8 cellular contexts compared by ENCODE assay signal in the genomic region with DNA sequence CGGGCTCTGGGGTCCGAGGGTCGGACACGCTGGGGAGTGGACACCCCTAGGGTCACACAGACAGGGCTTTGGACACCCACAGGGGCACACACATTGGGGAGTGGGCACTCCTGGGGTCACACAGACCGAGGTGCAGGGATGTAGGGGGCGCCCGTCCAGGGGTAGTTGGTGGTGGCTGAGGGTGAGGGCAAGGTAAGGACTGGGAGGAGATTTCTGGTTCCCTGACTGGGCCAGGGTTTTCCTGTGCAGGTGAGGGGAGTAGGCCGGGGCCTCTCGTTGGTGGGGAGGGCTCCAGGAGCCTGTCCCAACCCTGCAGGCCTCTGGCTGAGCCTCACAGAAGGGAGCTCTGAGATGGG. TPM values are rescaled to one million over a fixed set of nuclear protein-coding genes. Genes with fewer than 3 reads are reported as not detected.
A peak's percentile ranks its signal among the peaks of the same experiment; 100 is the strongest.
DNase-seq lines count a peak whose midpoint lies in the region; ATAC-seq and TF ChIP-seq lines count a peak whose summit lies in the region.

No MANE protein-coding gene starts in this region.

- H3K27me3 ChIP-seq in AG04450 (ENCODE audit: control insufficient read depth, insufficient read depth, low read length) (no peaks in the 10 kb centered on the region), H7 (ENCODE audit: control insufficient read depth, insufficient read depth, low read length) (no peaks in the 10 kb centered on the region), kidney epithelial cell (ENCODE audit: control insufficient read depth, insufficient read depth, low read length) (no peaks in the 10 kb centered on the region), thoracic aorta (replicated peaks; ENCODE audit: insufficient read depth) (no peaks in the 10 kb centered on the region)

- H3K36me3 Mint-ChIP-seq in activated T-helper 1 cell treated with anti-CD3 and anti-CD28 coated beads, Interleukin-12 subunit alpha, Interleukin-12 subunit beta, Interleukin-2, Interleukin-4 antibody, amounts not matched to agents 30 ng/mL and 10 ng/mL and 1 ng/mL, durations not matched to agents 14 hours and 24 hours and 36 hours (ENCODE audit: low read depth) = peaks cover 4% of the 10 kb centered on the region

- no peaks in the 10 kb centered on the region for H3K9me3 Mint-ChIP-seq in activated T-helper 1 cell treated with anti-CD3 and anti-CD28 coated beads, Interleukin-12 subunit alpha, Interleukin-12 subunit beta, Interleukin-2, Interleukin-4 antibody, amounts not matched to agents 30 ng/mL and 10 ng/mL and 1 ng/mL, durations not matched to agents 14 hours and 24 hours and 36 hours

- H3K4me3 Mint-ChIP-seq in activated T-helper 1 cell treated with anti-CD3 and anti-CD28 coated beads, Interleukin-12 subunit alpha, Interleukin-12 subunit beta, Interleukin-2, Interleukin-4 antibody, amounts not matched to agents 30 ng/mL and 10 ng/mL and 1 ng/mL, durations not matched to agents 14 hours and 24 hours and 36 hours = peak overlapping the region; percentile 90

- H3K36me3 ChIP-seq in H7 (replicated peaks; ENCODE audit: control insufficient read depth, insufficient read depth, low read length) (no peaks in the 10 kb centered on the region), kidney epithelial cell (ENCODE audit: control insufficient read depth, insufficient read depth, low read length) (no peaks in the 10 kb centered on the region), thoracic aorta (no peaks in the 10 kb centered on the region)

- no peak for DNase-seq in AG04450 (ENCODE audit: low read depth, low spot score)
- DNase-seq in H7 = peak; percentile 70
- DNase-seq in activated T-helper 1 cell treated with anti-CD3 and anti-CD28 coated beads, Interleukin-12 subunit alpha, Interleukin-12 subunit beta, Interleukin-2, Interleukin-4 antibody, amounts not matched to agents 30 ng/mL and 10 ng/mL and 1 ng/mL, durations not matched to agents 14 hours and 24 hours and 36 hours (ENCODE audit: low spot score) = peak; percentile 2
- DNase-seq in kidney epithelial cell (ENCODE audit: low read depth) = no peak
- no peak for DNase-seq in thoracic aorta (ENCODE audit: low spot score)
- DNase-seq in hepatic stellate cell (ENCODE audit: low spot score) = no peak

- H3K4me3 ChIP-seq in AG04450 (ENCODE audit: low read depth, low read length) = peak overlapping the region; percentile 59
- peak overlapping the region; percentile 67 for H3K4me3 ChIP-seq in H7 (ENCODE audit: insufficient read depth, low read depth, low read length)
- H3K4me3 ChIP-seq in kidney epithelial cell (ENCODE audit: low read depth, low read length) = peak overlapping the region; percentile 45
- H3K4me3 ChIP-seq in thoracic aorta = peak overlapping the region; percentile 76

- H3K9me3 ChIP-seq in AG04450 (ENCODE audit: control insufficient read depth, insufficient read depth, low read length) = no peaks in the 10 kb centered on the region
- no peaks in the 10 kb centered on the region for H3K9me3 ChIP-seq in thoracic aorta

- H3K27me3 Mint-ChIP-seq in activated T-helper 1 cell treated with anti-CD3 and anti-CD28 coated beads, Interleukin-12 subunit alpha, Interleukin-12 subunit beta, Interleukin-2, Interleukin-4 antibody, amounts not matched to agents 30 ng/mL and 10 ng/mL and 1 ng/mL, durations not matched to agents 14 hours and 24 hours and 36 hours (ENCODE audit: insufficient read depth) = no peaks in the 10 kb centered on the region

- intact Hi-C loops in activated T-helper 1 cell treated with anti-CD3 and anti-CD28 coated beads, Interleukin-12 subunit alpha, Interleukin-12 subunit beta, Interleukin-2, Interleukin-4 antibody, amounts not matched to agents 30 ng/mL and 10 ng/mL and 1 ng/mL, durations not matched to agents 14 hours and 24 hours and 36 hours (cut with micrococcal nuclease) = loop anchor here (1.0 to 5.0 kb wide), 10 partner anchors 21 to 504 kb away; a partner anchor contains a TSS

- no peaks in the 10 kb centered on the region for H3K4me1 ChIP-seq in thoracic aorta (ENCODE audit: control insufficient read depth in 1 of 2, low read depth in 2 of 2)

- POLR2A ChIA-PET in AG04450 (lab: Yijun Ruan, JAX) = interaction anchor here (0.6 kb wide), 1 partner anchor 573 kb away, joined by 3 read pairs; no protein-coding TSS in a partner anchor

- H3K27ac ChIP-seq in AG04450 (ENCODE audit: low read depth, low read length) (no peak overlapping the region), thoracic aorta (peak overlapping the region in 1 of 2 donors; percentile 41)

- peak overlapping the region; percentile 87 for H3K27ac Mint-ChIP-seq in activated T-helper 1 cell treated with anti-CD3 and anti-CD28 coated beads, Interleukin-12 subunit alpha, Interleukin-12 subunit beta, Interleukin-2, Interleukin-4 antibody, amounts not matched to agents 30 ng/mL and 10 ng/mL and 1 ng/mL, durations not matched to agents 14 hours and 24 hours and 36 hours

- no peak for ATAC-seq in thoracic aorta (ENCODE audit: insufficient number of reproducible peaks, low FRiP score, low read depth)
- no peak for ATAC-seq in HG02840 (IDR thresholded peaks at IDR 0.05; ENCODE audit: low FRiP score, unreplicated experiment)
- ATAC-seq in HG02678 (IDR thresholded peaks at IDR 0.05; ENCODE audit: unreplicated experiment) = no peak

- H3K4me1 Mint-ChIP-seq in activated T-helper 1 cell treated with anti-CD3 and anti-CD28 coated beads, Interleukin-12 subunit alpha, Interleukin-12 subunit beta, Interleukin-2, Interleukin-4 antibody, amounts not matched to agents 30 ng/mL and 10 ng/mL and 1 ng/mL, durations not matched to agents 14 hours and 24 hours and 36 hours (ENCODE audit: low read depth) = no peaks in the 10 kb centered on the region

- CTCF ChIA-PET in AG04450 (lab: Charles Lee) = no interaction called here

- TF ChIP-seq CTCF in AG04450 (IDR thresholded peaks at IDR 0.05; ENCODE audit: low read depth, low read length) = no peak
- TF ChIP-seq CTCF in kidney epithelial cell (IDR thresholded peaks at IDR 0.05; ENCODE audit: insufficient read depth, low read length, poor library complexity, severe bottlenecking) = no peak
- TF ChIP-seq CTCF in thoracic aorta (IDR thresholded peaks at IDR 0.05) = no peak

RNA-seq across cellular contexts. Expression of a gene that starts 21.9 kb away (rescaled TPM):
- polyA plus RNA-seq in AG04450 (2011; rRNA removed) = 78.4 and 96.1 TPM in 2 replicates
- polyA minus RNA-seq in AG04450 (2011; rRNA and poly(A)+ RNA removed) = 59.5 and 106 TPM in 2 replicates
- 28.5 and 33.6 TPM in 2 replicates for total RNA-seq in H7 (2014; rRNA removed; shearing (Covaris generic))
- 49.1 and 53.0 TPM in 2 replicates for total RNA-seq in activated T-helper 1 cell treated with anti-CD3 and anti-CD28 coated beads, Interleukin-12 subunit alpha, Interleukin-12 subunit beta, Interleukin-2, Interleukin-4 antibody, amounts not matched to agents 30 ng/mL and 10 ng/mL and 1 ng/mL, durations not matched to agents 14 hours and 24 hours and 36 hours
- total RNA-seq in kidney epithelial cell = 115 and 117 TPM in 2 replicates
- 100 to 1,000 TPM in 1 of 2 donors, 10 to 100 TPM in 1; 90.2 to 108 TPM for total RNA-seq in thoracic aorta

RNA-seq across cellular contexts. Expression of a gene that starts 21.9 kb away (rescaled TPM):
- polyA plus RNA-seq in AG04450 (2011; rRNA removed) = 20.3 and 21.9 TPM in 2 replicates
- 10.6 and 15.0 TPM in 2 replicates for polyA minus RNA-seq in AG04450 (2011; rRNA and poly(A)+ RNA removed)
- 24.4 and 31.4 TPM in 2 replicates for total RNA-seq in H7 (2014; rRNA removed; shearing (Covaris generic))
- 26.6 and 28.1 TPM in 2 replicates for total RNA-seq in activated T-helper 1 cell treated with anti-CD3 and anti-CD28 coated beads, Interleukin-12 subunit alpha, Interleukin-12 subunit beta, Interleukin-2, Interleukin-4 antibody, amounts not matched to agents 30 ng/mL and 10 ng/mL and 1 ng/mL, durations not matched to agents 14 hours and 24 hours and 36 hours
- total RNA-seq in kidney epithelial cell (26.4 and 35.0 TPM in 2 replicates), thoracic aorta (10 to 100 TPM; 22.2 to 23.3 TPM)

RNA-seq across cellular contexts. Expression of a gene that starts 27.8 kb away (rescaled TPM):
- polyA plus RNA-seq in AG04450 (2011; rRNA removed) = 27.6 and 41.2 TPM in 2 replicates
- 25.3 and 29.3 TPM in 2 replicates for polyA minus RNA-seq in AG04450 (2011; rRNA and poly(A)+ RNA removed)
- total RNA-seq in H7 (2014; rRNA removed; shearing (Covaris generic)) = 6.3 and 6.7 TPM in 2 replicates
- 14.9 and 15.4 TPM in 2 replicates for total RNA-seq in activated T-helper 1 cell treated with anti-CD3 and anti-CD28 coated beads, Interleukin-12 subunit alpha, Interleukin-12 subunit beta, Interleukin-2, Interleukin-4 antibody, amounts not matched to agents 30 ng/mL and 10 ng/mL and 1 ng/mL, durations not matched to agents 14 hours and 24 hours and 36 hours
- total RNA-seq in kidney epithelial cell = 16.8 and 18.1 TPM in 2 replicates
- 10 to 100 TPM; 24.0 to 25.7 TPM for total RNA-seq in thoracic aorta

RNA-seq across cellular contexts. Expression of a gene that starts 42.8 kb away (rescaled TPM):
- polyA plus RNA-seq in AG04450 (2011; rRNA removed) = 0.83 and 1.0 TPM in 2 replicates
- polyA minus RNA-seq in AG04450 (2011; rRNA and poly(A)+ RNA removed) = 1.00 and 1.1 TPM in 2 replicates
- total RNA-seq in H7 (2014; rRNA removed; shearing (Covaris generic)) = 4.7 and 5.8 TPM in 2 replicates
- total RNA-seq in activated T-helper 1 cell treated with anti-CD3 and anti-CD28 coated beads, Interleukin-12 subunit alpha, Interleukin-12 subunit beta, Interleukin-2, Interleukin-4 antibody, amounts not matched to agents 30 ng/mL and 10 ng/mL and 1 ng/mL, durations not matched to agents 14 hours and 24 hours and 36 hours = 4.4 and 5.1 TPM in 2 replicates
- total RNA-seq in kidney epithelial cell = 5.5 and 6.4 TPM in 2 replicates
- 1 to 10 TPM; 3.6 to 5.6 TPM for total RNA-seq in thoracic aorta

RNA-seq across cellular contexts. Expression of a gene that starts 58.5 kb away (rescaled TPM):
- polyA plus RNA-seq in AG04450 (2011; rRNA removed) = 28.4 and 42.0 TPM in 2 replicates
- polyA minus RNA-seq in AG04450 (2011; rRNA and poly(A)+ RNA removed) = 48.5 and 49.3 TPM in 2 replicates
- total RNA-seq in H7 (2014; rRNA removed; shearing (Covaris generic)) = 41.6 and 45.9 TPM in 2 replicates
- 34.4 and 37.0 TPM in 2 replicates for total RNA-seq in activated T-helper 1 cell treated with anti-CD3 and anti-CD28 coated beads, Interleukin-12 subunit alpha, Interleukin-12 subunit beta, Interleukin-2, Interleukin-4 antibody, amounts not matched to agents 30 ng/mL and 10 ng/mL and 1 ng/mL, durations not matched to agents 14 hours and 24 hours and 36 hours
- 55.6 and 63.3 TPM in 2 replicates for total RNA-seq in kidney epithelial cell
- 100 to 1,000 TPM in 1 of 2 donors, 10 to 100 TPM in 1; 83.8 to 106 TPM for total RNA-seq in thoracic aorta

Comparison
In these comparisons a context has a peak if more than half of its experiments do, and no peak if none do; other contexts are left out.
1. DNase-seq: peak in H7 (single experiment) and activated T-helper 1 cell treated with anti-CD3 and anti-CD28 coated beads, Interleukin-12 subunit alpha, Interleukin-12 subunit beta, Interleukin-2, Interleukin-4 antibody, amounts not matched to agents 30 ng/mL and 10 ng/mL and 1 ng/mL, durations not matched to agents 14 hours and 24 hours and 36 hours (single experiment); none in AG04450 (single experiment), kidney epithelial cell (single experiment), thoracic aorta (single experiment) and hepatic stellate cell (single experiment).
2. Peak in every context shown above with its lines, with median percentiles within 50 percentile points of each other: H3K4me3 ChIP-seq.